26 cellular contexts compared by ENCODE assay signal in genomic region chr17:72303787-72304733, GRCh38.
"Had no signal": no experiment of that assay in that cellular context is flagged by ENCODE, and none has a peak within 500 bp of the region (broad histone marks: within the 10 kb centered on the region; RNA-seq: fewer than 3 reads in every experiment).

No MANE protein-coding gene starts in this region.

- H3K4me1 ChIP-seq: left ventricle myocardium inferior, right atrium auricular region, stomach, transverse colon, upper lobe of left lung, uterus had no signal

- DNase-seq: islet precursor cell; left ventricle myocardium inferior; mesendoderm; naive B cell; natural killer cell; nephron progenitor cell; ovary; stimulated activated CD4-positive, alpha-beta T cell treated with anti-CD3 and anti-CD28 coated beads, Interleukin-12 subunit alpha, Interleukin-12 subunit beta, amount 100 ng/mL, for 4 hours; stimulated activated CD4-positive, alpha-beta T cell treated with anti-CD3 and anti-CD28 coated beads, Interleukin-15, amount 100 ng/mL, for 24 hours; stimulated activated CD4-positive, alpha-beta T cell treated with anti-CD3 and anti-CD28 coated beads, Interleukin-2, amount 100 ng/mL, for 24 hours; stimulated activated CD4-positive, alpha-beta T cell treated with anti-CD3 and anti-CD28 coated beads, Interleukin-4, amount 100 ng/mL, for 1 hour; stimulated activated naive B cell treated with anti-CD40 and anti-IgM and Interleukin-4, amounts not matched to agents 10 μg/mL and 1 μg/mL and 100 μg/mL, for 72 hours; stimulated activated naive CD8-positive, alpha-beta T cell treated with anti-CD3 and anti-CD28 coated beads, Interleukin-15, Interleukin-2, amounts not matched to agents 100 U/mL and 50 U/mL, for 24 hours; stomach; testis; thyroid gland; transverse colon; upper lobe of left lung; uterus had no signal

- H3K79me2 ChIP-seq: hepatocyte had no signal

- H3K9ac ChIP-seq: neural progenitor cell had no signal

- H3K9me3 ChIP-seq: left ventricle myocardium inferior, neutrophil, ovary, right atrium auricular region, stomach, testis, thyroid gland, transverse colon, upper lobe of left lung, uterus had no signal

- H3K4me3 ChIP-seq: hepatocyte, left ventricle myocardium inferior, lung, neural progenitor cell, ovary, right atrium auricular region, skin epidermis, stomach, testis, thyroid gland, transverse colon, upper lobe of left lung, uterus had no signal

- H3K27me3 ChIP-seq: hepatocyte, neural progenitor cell, neutrophil, ovary, right atrium auricular region, testis, thyroid gland, transverse colon, upper lobe of left lung, uterus had no signal

- H3K27ac ChIP-seq: hepatocyte, left ventricle myocardium inferior, neural progenitor cell, neutrophil, ovary, right atrium auricular region, skin epidermis, stomach, testis, thyroid gland, transverse colon, upper lobe of left lung, uterus had no signal

- ATAC-seq: natural killer cell; sciatic nerve; stimulated activated naive B cell treated with anti-CD40 and anti-IgM and Interleukin-4, amounts not matched to agents 10 μg/mL and 1 μg/mL and 100 μg/mL, for 72 hours; stimulated activated naive CD8-positive, alpha-beta T cell treated with anti-CD3 and anti-CD28 coated beads, Interleukin-15, Interleukin-2, amounts not matched to agents 100 U/mL and 50 U/mL, for 24 hours had no signal

- H2AFZ ChIP-seq: hepatocyte, neural progenitor cell had no signal

- H3K4me2 ChIP-seq: hepatocyte, neural progenitor cell had no signal

- H3K36me3 ChIP-seq: left ventricle myocardium inferior, neural progenitor cell, neutrophil, ovary, right atrium auricular region, stomach, thyroid gland, transverse colon, upper lobe of left lung, uterus had no signal
